1 cellular context compared by ENCODE assay signal in genomic region chr5:179836225-179837019, GRCh38.
A peak's percentile ranks its signal among the peaks of the same experiment; 100 is the strongest.
TF ChIP-seq lines count a peak whose summit lies in the region.

No MANE protein-coding gene starts in this region.

TF ChIP-seq in K562, 482 proteins besides CTCF, POLR2A, EP300 and RAD21 (continued from another document and continues in another):
- TF ChIP-seq ARID4B (CRISPR knock-in tag; IDR thresholded peaks at IDR 0.05): no peak
- TF ChIP-seq JUN (IDR thresholded peaks at IDR 0.05; ENCODE audit: borderline replicate concordance, low read depth, low read length): peak; percentile 74; the same call in 1 of the 2 replicates
- TF ChIP-seq JUN (CRISPR knock-in tag; IDR thresholded peaks at IDR 0.05; ENCODE audit: borderline replicate concordance): no peak
- TF ChIP-seq SRSF9 (IDR thresholded peaks at IDR 0.05; ENCODE audit: borderline replicate concordance, low read depth, low read length): no peak
- TF ChIP-seq ASH1L (IDR thresholded peaks at IDR 0.05; ENCODE audit: borderline replicate concordance, low read depth, partially characterized antibody): no peak
- TF ChIP-seq MTA3 (IDR thresholded peaks at IDR 0.05; ENCODE audit: borderline replicate concordance): no peak
- TF ChIP-seq ZNF134 (CRISPR knock-in tag; conservative IDR thresholded peaks at IDR 0.05): no peak
- no peak for TF ChIP-seq HOMEZ (CRISPR knock-in tag; IDR thresholded peaks at IDR 0.05)
- TF ChIP-seq ZNF197 (CRISPR knock-in tag; IDR thresholded peaks at IDR 0.05; ENCODE audit: low read depth): no peak
- no peak for TF ChIP-seq ZBTB5 (IDR thresholded peaks at IDR 0.05)
- TF ChIP-seq CC2D1A (IDR thresholded peaks at IDR 0.05): no peak
- TF ChIP-seq MECOM (CRISPR knock-in tag; IDR thresholded peaks at IDR 0.05): no peak
- TF ChIP-seq GTF2B (IDR thresholded peaks at IDR 0.05; ENCODE audit: extremely low read depth, insufficient read length): no peak
- no peak for TF ChIP-seq RUNX1 (IDR thresholded peaks at IDR 0.05; ENCODE audit: low read depth)
- no peak for TF ChIP-seq MGA (IDR thresholded peaks at IDR 0.05)
- no peak for TF ChIP-seq TBL1XR1 (IDR thresholded peaks at IDR 0.05; ENCODE audit: low read length in 2 of 2)
- no peak for TF ChIP-seq ZNF766 (CRISPR knock-in tag; conservative IDR thresholded peaks at IDR 0.05)
- TF ChIP-seq MYBL2 (IDR thresholded peaks at IDR 0.05; ENCODE audit: low read depth): no peak
- TF ChIP-seq MYBL2 (CRISPR knock-in tag; IDR thresholded peaks at IDR 0.05; ENCODE audit: borderline replicate concordance): no peak
- TF ChIP-seq RAD51 (IDR thresholded peaks at IDR 0.05; ENCODE audit: borderline replicate concordance, low read depth): no peak
- TF ChIP-seq SFPQ (IDR thresholded peaks at IDR 0.05; ENCODE audit: low read depth, low read length): no peak
- TF ChIP-seq MLLT1 (IDR thresholded peaks at IDR 0.05): peak in 1 of 2 experiments; percentile 78; a peak in 1 of 4 replicates
- TF ChIP-seq MTF1 (CRISPR knock-in tag; IDR thresholded peaks at IDR 0.05; ENCODE audit: borderline replicate concordance): no peak
- no peak for TF ChIP-seq FIP1L1 (IDR thresholded peaks at IDR 0.05; ENCODE audit: low read depth, low read length, poor library complexity, severe bottlenecking)
- no peak for TF ChIP-seq ZBTB9 (CRISPR knock-in tag; IDR thresholded peaks at IDR 0.05)
- TF ChIP-seq ZNF217 (CRISPR knock-in tag; IDR thresholded peaks at IDR 0.05): no peak
- no peak for TF ChIP-seq ZKSCAN8 (CRISPR knock-in tag; IDR thresholded peaks at IDR 0.05)
- TF ChIP-seq ZNF76 (CRISPR knock-in tag; IDR thresholded peaks at IDR 0.05; ENCODE audit: borderline replicate concordance): no peak
- TF ChIP-seq ZNF311 (CRISPR knock-in tag; IDR thresholded peaks at IDR 0.05): no peak
